Comparison of ENCODE assay signal across 12 cellular contexts in genomic region chr20:17648306-17648646, GRCh38. TPM values are rescaled to one million over a fixed set of nuclear protein-coding genes. Genes with fewer than 3 reads are reported as not detected.
A peak's percentile ranks its signal among the peaks of the same experiment; 100 is the strongest.
DNase-seq lines count a peak whose midpoint lies in the region; ATAC-seq and TF ChIP-seq lines count a peak whose summit lies in the region.
"Had no signal": no experiment of that assay in that cellular context is flagged by ENCODE, and none has a peak within 500 bp of the region (broad histone marks: within the 10 kb centered on the region; RNA-seq: fewer than 3 reads in every experiment).

No MANE protein-coding gene starts in this region.

- no peak overlapping the region for H2BK5ac ChIP-seq in mesenchymal stem cell (ENCODE audit: low read depth, low read length, poor library complexity, severe bottlenecking)

- no peak overlapping the region for H2BK15ac ChIP-seq in mesenchymal stem cell (ENCODE audit: low read depth, poor library complexity, severe bottlenecking)

- intact Hi-C loops in thyroid gland (cut with DNase I), result no loop called here

- H3K36me3 ChIP-seq in mesenchymal stem cell (ENCODE audit: control insufficient read depth in 1 of 2, insufficient read depth in 2 of 2, low read depth in 1 of 2, low read length in 2 of 2) (peaks cover 23 to 65% of the 10 kb centered on the region in 2 experiments), thyroid gland (no peaks in the 10 kb centered on the region)

- no peak overlapping the region for H3K4me2 ChIP-seq in mesenchymal stem cell (ENCODE audit: low read length, poor library complexity, severe bottlenecking)

- no peak overlapping the region for H3K4ac ChIP-seq in mesenchymal stem cell (ENCODE audit: low read depth in 1 of 2, low read length in 2 of 2)

- WGBS in mesenchymal stem cell, result 17% methylated on average over 8 of the region's 10 CpGs
- WGBS in thyroid gland, 2 donors, result 52 to 56% methylated on average over 10 of the region's 10 CpGs

- H3K27ac ChIP-seq in mesenchymal stem cell (ENCODE audit: low read length, poor library complexity, severe bottlenecking) (no peak overlapping the region), thyroid gland (peak overlapping the region; percentile 25 to 89 (median 72))

- H2BK120ac ChIP-seq in mesenchymal stem cell (ENCODE audit: low read depth, low read length), result no peak overlapping the region

- H3K4me1 ChIP-seq in mesenchymal stem cell (ENCODE audit: control insufficient read depth, insufficient read depth, low read depth, low read length), result peaks cover 56% of the 10 kb centered on the region
- peaks cover 98 to 100% of the 10 kb centered on the region in 2 donors for H3K4me1 ChIP-seq in thyroid gland

- H3K9me3 ChIP-seq in mesenchymal stem cell (ENCODE audit: control insufficient read depth, low read length) (no peaks in the 10 kb centered on the region), thyroid gland (no peaks in the 10 kb centered on the region)

- H3K4me3 ChIP-seq in NB4 (ENCODE audit: low read depth, low read length) (no peak overlapping the region), mesenchymal stem cell (ENCODE audit: insufficient read depth in 1 of 2, low read depth in 1 of 2, low read length in 2 of 2) (no peak overlapping the region), thyroid gland (replicated peaks in 1 of 3) (no peak overlapping the region)

- TF ChIP-seq CTCF in NB4 (IDR thresholded peaks at IDR 0.05; ENCODE audit: low read depth, low read length) (no peak), thyroid gland (IDR thresholded peaks at IDR 0.05) (no peak)

- no peaks in the 10 kb centered on the region for H3K27me3 ChIP-seq in mesenchymal stem cell (ENCODE audit: control insufficient read depth in 1 of 2, insufficient read depth in 1 of 2, low read length in 2 of 2)
- no peaks in the 10 kb centered on the region for H3K27me3 ChIP-seq in thyroid gland

- H2BK12ac ChIP-seq in mesenchymal stem cell (ENCODE audit: low read length in 2 of 2), result no peak overlapping the region

- H3K14ac ChIP-seq in mesenchymal stem cell (ENCODE audit: low read length in 2 of 2), result no peak overlapping the region

- no peak for ATAC-seq in GM19035 (IDR thresholded peaks at IDR 0.05; ENCODE audit: unreplicated experiment)
- ATAC-seq: activated naive CD8-positive, alpha-beta T cell treated with anti-CD3 and anti-CD28 coated beads, Interleukin-2, amount 50 U/mL, for 24 hours had no signal

- H2AK5ac ChIP-seq in mesenchymal stem cell (ENCODE audit: low read length, severe bottlenecking), result no peak overlapping the region

- no peak overlapping the region for H2AFZ ChIP-seq in mesenchymal stem cell (ENCODE audit: low read depth, low read length)

- DNase-seq in NB4 (ENCODE audit: low read depth), result peak; percentile 90
- peak; percentile 24 for DNase-seq in dermis blood vessel endothelial cell
- DNase-seq in mesenchymal stem cell, result peak; percentile 71
- DNase-seq in thyroid gland, result peak; percentile 60 to 70
- no peak for DNase-seq in NCI-H2081 treated with DMSO at 0.1 percent for 48 hours (lab: John Stamatoyannopoulos, UW)
- DNase-seq in NCI-H2029 treated with DMSO at 0.1 percent for 48 hours (lab: John Stamatoyannopoulos, UW), result no peak
- DNase-seq: activated naive CD8-positive, alpha-beta T cell treated with anti-CD3 and anti-CD28 coated beads, Interleukin-2, amount 50 U/mL, for 24 hours; DMS153; NCI-H1048; T-cell had no signal

- TF ChIP-seq POLR2A in NB4 (IDR thresholded peaks at IDR 0.05; ENCODE audit: extremely low read depth, insufficient read length), result no peak
- no peak for TF ChIP-seq POLR2A in thyroid gland (IDR thresholded peaks at IDR 0.05)

- H3K9ac ChIP-seq in mesenchymal stem cell (ENCODE audit: low read length), result peak overlapping the region; percentile 29

- no peak overlapping the region for H4K91ac ChIP-seq in mesenchymal stem cell (ENCODE audit: low read length)

- H4K8ac ChIP-seq in mesenchymal stem cell (ENCODE audit: low read length), result peak overlapping the region; percentile 43

- peaks cover 13% of the 10 kb centered on the region for H3K79me1 ChIP-seq in mesenchymal stem cell (replicated peaks; ENCODE audit: low read length, poor library complexity, severe bottlenecking)

- H3K23ac ChIP-seq in mesenchymal stem cell (ENCODE audit: low read length in 2 of 2), result no peak overlapping the region

- H3K18ac ChIP-seq in mesenchymal stem cell (ENCODE audit: low read depth in 1 of 2, low read length in 2 of 2), result peak overlapping the region in 1 of 2 experiments; percentile 46

RNA-seq across cellular contexts. Expression of gene RRBP1, which starts 33.8 kb away (rescaled TPM):
- total RNA-seq in dermis blood vessel endothelial cell (123 and 224 TPM in 2 replicates), thyroid gland (100 to 1,000 TPM; 149 to 287 (median 221) TPM)
- 209 TPM for polyA plus RNA-seq in mesenchymal stem cell (2013, experiment 1 of 2)
- polyA plus RNA-seq in mesenchymal stem cell (2013, experiment 2 of 2), result 195 TPM

RNA-seq across cellular contexts. Expression of gene BANF2, which starts 51.5 kb away (rescaled TPM):
- not detected in 2 replicates for total RNA-seq in dermis blood vessel endothelial cell
- polyA plus RNA-seq in mesenchymal stem cell (2013, experiment 1 of 2), result not detected
- not detected for polyA plus RNA-seq in mesenchymal stem cell (2013, experiment 2 of 2)
- total RNA-seq in thyroid gland, result 10 to 100 TPM in 1 of 4 donors, not detected in 3; 15.2 TPM
- total RNA-seq: mesothelial cell of epicardium, T-cell had no signal

Comparison
In these comparisons a context has a peak if more than half of its experiments do, and no peak if none do; other contexts are left out.
1. DNase-seq: peak in NB4 (single experiment), dermis blood vessel endothelial cell (single experiment), mesenchymal stem cell (single experiment) and thyroid gland (2 of 2); none in NCI-H2081 treated with DMSO at 0.1 percent for 48 hours (single experiment) and NCI-H2029 treated with DMSO at 0.1 percent for 48 hours (single experiment).